In the genomic region with DNA sequence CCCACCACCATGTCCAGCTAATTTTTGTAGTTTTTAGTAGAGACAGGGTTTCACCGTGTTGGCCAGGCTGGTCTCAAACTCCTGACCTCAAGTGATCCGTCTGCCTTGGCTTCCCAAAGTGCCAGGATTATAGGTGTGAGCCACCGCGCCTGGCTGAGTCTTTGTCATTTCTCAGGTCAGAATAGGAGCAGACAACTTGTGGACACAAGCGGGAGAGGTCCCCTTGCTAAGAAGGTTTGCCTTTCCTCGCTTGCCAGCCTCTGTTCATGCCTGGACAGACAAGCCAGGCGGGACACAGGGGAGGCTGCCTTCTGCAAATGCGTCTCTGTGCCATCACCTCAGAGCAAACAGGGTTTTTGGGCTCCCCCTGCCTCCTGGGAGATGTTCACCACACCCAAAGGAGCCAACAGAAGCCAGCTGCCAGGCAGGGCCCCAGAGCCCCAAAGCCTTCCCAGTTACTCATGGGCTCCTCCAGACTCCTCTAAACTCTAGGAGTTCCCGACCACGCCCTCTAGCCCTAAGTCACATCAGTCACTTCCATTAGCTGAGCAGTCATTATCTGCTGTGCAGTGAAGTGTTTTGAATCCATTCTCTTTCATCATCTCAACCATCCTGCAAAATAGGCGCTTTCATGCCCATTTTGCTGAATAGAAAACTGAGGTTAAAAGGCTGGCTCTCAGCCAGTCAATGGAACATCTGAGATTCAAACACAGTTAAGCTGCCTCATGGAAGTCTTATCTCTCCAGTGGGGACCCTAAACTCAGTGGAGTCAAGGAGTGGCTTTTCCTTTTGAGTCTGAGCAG, we compare ENCODE assay signal across 23 cellular contexts.
A peak's percentile ranks its signal among the peaks of the same experiment; 100 is the strongest.
DNase-seq lines count a peak whose midpoint lies in the region; ATAC-seq, FAIRE-seq and TF ChIP-seq lines count a peak whose summit lies in the region.
"Had no signal": no experiment of that assay in that cellular context is flagged by ENCODE, and none has a peak within 500 bp of the region (broad histone marks: within the 10 kb centered on the region; RNA-seq: fewer than 3 reads in every experiment).

No MANE protein-coding gene starts in this region.

- ATAC-seq in activated B cell treated with CpG ODN at 0.5 μM for 24 hours (ENCODE audit: low read depth) (no peak), esophagus mucosa (peak; percentile 83)
- ATAC-seq: GM12878, Right ventricle myocardium inferior had no signal

- WGBS in spleen, 5 donors: 86 to 95% (median 90%) methylated on average over 8 to 11 of the region's 11 CpGs

- DNase-seq in activated effector memory CD4-positive, alpha-beta T cell treated with anti-CD3 and anti-CD28 coated beads, Interleukin-2, amount 50 U/mL, for 16 hours: peak; percentile 50
- DNase-seq in activated effector memory CD4-positive, alpha-beta T cell treated with Interleukin-2 at 50 U/mL for 16 hours: no peak
- DNase-seq in activated B cell treated with CpG ODN at 0.5 μM for 24 hours: peak; percentile 5
- DNase-seq in spleen: peak; percentile 47
- DNase-seq in NK-92 (lab: John Stamatoyannopoulos, UW; ENCODE audit: unreplicated experiment): no peak
- DNase-seq in activated CD4-positive, alpha-beta T cell treated with anti-CD3 and anti-CD28 coated beads, Interleukin-2, amount 10 ng/mL, durations not matched to agents 24 days and 14 days: no peak
- no peak for DNase-seq in D721Med (ENCODE audit: insufficient read length, low spot score)
- DNase-seq: 8988T; BE2C; CD4-positive, CD25-positive, alpha-beta regulatory T cell; COR-L47; GOT3; IMR-90; Karpas-422; NCI-H1417 treated with DMSO at 0.1 percent for 48 hours; NCI-H1930; NCI-H345; NCI-H524 treated with DMSO at 0.1 percent for 48 hours; PC-9 had no signal

- TF ChIP-seq POLR2A in spleen (IDR thresholded peaks at IDR 0.05): no peak

- no peaks in the 10 kb centered on the region for H3K36me3 Mint-ChIP-seq in activated B cell treated with CpG ODN at 0.5 μM for 24 hours (ENCODE audit: low read depth)
- H3K36me3 Mint-ChIP-seq in activated CD4-positive, alpha-beta T cell treated with anti-CD3 and anti-CD28 coated beads, Interleukin-2, amount 10 ng/mL, durations not matched to agents 24 days and 14 days (ENCODE audit: low read depth): no peaks in the 10 kb centered on the region
- H3K36me3 Mint-ChIP-seq: CD4-positive, CD25-positive, alpha-beta regulatory T cell had no signal

- POLR2A ChIA-PET in activated B cell treated with CpG ODN at 0.5 μM for 24 hours (lab: Charles Lee): no interaction called here

- no peak overlapping the region for H3K27ac ChIP-seq in spleen
- H3K27ac ChIP-seq: HL-60, PC-9 had no signal

- H3K27ac Mint-ChIP-seq in activated B cell treated with CpG ODN at 0.5 μM for 24 hours: no peak overlapping the region
- no peak overlapping the region for H3K27ac Mint-ChIP-seq in activated CD4-positive, alpha-beta T cell treated with anti-CD3 and anti-CD28 coated beads, Interleukin-2, amount 10 ng/mL, durations not matched to agents 24 days and 14 days

- H3K27me3 ChIP-seq in spleen (replicated peaks in 1 of 7): no peaks in the 10 kb centered on the region
- H3K27me3 ChIP-seq: BE2C had no signal

- no peaks in the 10 kb centered on the region for H3K36me3 ChIP-seq in spleen
- H3K36me3 ChIP-seq: BE2C had no signal

- FAIRE-seq in D721Med (lab: Jason Lieb, UNC): no peak
- FAIRE-seq: GM12878 had no signal

- no peak overlapping the region for H3K4me3 Mint-ChIP-seq in activated B cell treated with CpG ODN at 0.5 μM for 24 hours
- H3K4me3 Mint-ChIP-seq in activated CD4-positive, alpha-beta T cell treated with anti-CD3 and anti-CD28 coated beads, Interleukin-2, amount 10 ng/mL, durations not matched to agents 24 days and 14 days: no peak overlapping the region
- H3K4me3 Mint-ChIP-seq: CD4-positive, CD25-positive, alpha-beta regulatory T cell had no signal

- CTCF ChIA-PET in activated B cell treated with CpG ODN at 0.5 μM for 24 hours (lab: Charles Lee): no interaction called here

- intact Hi-C loops in activated B cell treated with CpG ODN at 0.5 μM for 24 hours (cut with micrococcal nuclease) (no loop called here), spleen (cut with DNase I; ENCODE audit: low total_unique reads) (no loop called here)
- intact Hi-C loops in activated CD4-positive, alpha-beta T cell treated with anti-CD3 and anti-CD28 coated beads, Interleukin-2, amount 10 ng/mL, durations not matched to agents 24 days and 14 days (cut with micrococcal nuclease): no loop called here

- no peak for TF ChIP-seq CTCF in activated B cell treated with CpG ODN at 0.5 μM for 24 hours (IDR thresholded peaks at IDR 0.05)
- no peak for TF ChIP-seq CTCF in spleen (IDR thresholded peaks at IDR 0.05 in 8 of 11, conservative IDR thresholded peaks at IDR 0.05 in 3 of 11)
- TF ChIP-seq CTCF in D721Med (IDR thresholded peaks at IDR 0.05; ENCODE audit: insufficient read depth, missing control alignments): no peak

- no peaks in the 10 kb centered on the region for H3K4me1 ChIP-seq in spleen

- peaks cover 2% of the 10 kb centered on the region for H3K4me1 Mint-ChIP-seq in activated B cell treated with CpG ODN at 0.5 μM for 24 hours
- H3K4me1 Mint-ChIP-seq in activated CD4-positive, alpha-beta T cell treated with anti-CD3 and anti-CD28 coated beads, Interleukin-2, amount 10 ng/mL, durations not matched to agents 24 days and 14 days: peaks cover 1% of the 10 kb centered on the region

- H3K9me3 Mint-ChIP-seq in activated B cell treated with CpG ODN at 0.5 μM for 24 hours: no peaks in the 10 kb centered on the region
- H3K9me3 Mint-ChIP-seq in activated CD4-positive, alpha-beta T cell treated with anti-CD3 and anti-CD28 coated beads, Interleukin-2, amount 10 ng/mL, durations not matched to agents 24 days and 14 days: no peaks in the 10 kb centered on the region
- H3K9me3 Mint-ChIP-seq: CD4-positive, CD25-positive, alpha-beta regulatory T cell had no signal

- peaks cover 16% of the 10 kb centered on the region for H3K27me3 Mint-ChIP-seq in activated B cell treated with CpG ODN at 0.5 μM for 24 hours
- peaks cover 50% of the 10 kb centered on the region for H3K27me3 Mint-ChIP-seq in activated CD4-positive, alpha-beta T cell treated with anti-CD3 and anti-CD28 coated beads, Interleukin-2, amount 10 ng/mL, durations not matched to agents 24 days and 14 days

- no peaks in the 10 kb centered on the region for H3K9me3 ChIP-seq in spleen
- H3K9me3 ChIP-seq: BE2C had no signal

- H3K4me3 ChIP-seq in spleen: no peak overlapping the region
- H3K4me3 ChIP-seq: GM12878, PC-9 had no signal

Comparison
In these comparisons a context has a peak if more than half of its experiments do, and no peak if none do; other contexts are left out.
1. DNase-seq: peak in activated effector memory CD4-positive, alpha-beta T cell treated with anti-CD3 and anti-CD28 coated beads, Interleukin-2, amount 50 U/mL, for 16 hours (single experiment), activated B cell treated with CpG ODN at 0.5 μM for 24 hours (single experiment) and spleen (single experiment); none in activated effector memory CD4-positive, alpha-beta T cell treated with Interleukin-2 at 50 U/mL for 16 hours (single experiment), NK-92 (single experiment), activated CD4-positive, alpha-beta T cell treated with anti-CD3 and anti-CD28 coated beads, Interleukin-2, amount 10 ng/mL, durations not matched to agents 24 days and 14 days (single experiment) and D721Med (single experiment).